In genomic region chr11:60905551-60906113, GRCh38 we compare ENCODE assay signal across 8 cellular contexts. TPM values are rescaled to one million over a fixed set of nuclear protein-coding genes. Genes with fewer than 3 reads are reported as not detected.
DNase-seq lines count a peak whose midpoint lies in the region; ATAC-seq and TF ChIP-seq lines count a peak whose summit lies in the region.

No MANE protein-coding gene starts in this region.

- H3K36me3 ChIP-seq in CD4-positive, CD25-positive, alpha-beta regulatory T cell (ENCODE audit: control insufficient read depth, insufficient read depth, low read length): peaks cover 33% of the 10 kb centered on the region
- H3K36me3 ChIP-seq in HUES64 (ENCODE audit: insufficient read depth, low read length) (peaks cover 39% of the 10 kb centered on the region), left ventricle myocardium inferior (peaks cover 32% of the 10 kb centered on the region), sigmoid colon (peaks cover 14 to 29% (median 21%) of the 10 kb centered on the region in 4 donors)

- 14% methylated on average over 16 of the region's 16 CpGs for WGBS in HUES64
- 1 to 5% methylated on average over 16 of the region's 16 CpGs for WGBS in sigmoid colon, 2 donors

- peaks cover 14% of the 10 kb centered on the region for H3K36me3 Mint-ChIP-seq in CD4-positive, CD25-positive, alpha-beta regulatory T cell
- H3K36me3 Mint-ChIP-seq in activated T-helper 1 cell treated with anti-CD3 and anti-CD28 coated beads, Interleukin-12 subunit alpha, Interleukin-12 subunit beta, Interleukin-2, Interleukin-4 antibody, amounts not matched to agents 30 ng/mL and 10 ng/mL and 1 ng/mL, durations not matched to agents 14 hours and 24 hours and 36 hours (ENCODE audit: low read depth): peaks cover 26% of the 10 kb centered on the region

- peak in 1 of 3 donors; percentile 50 for DNase-seq in CD4-positive, CD25-positive, alpha-beta regulatory T cell
- no peak for DNase-seq in activated T-helper 1 cell treated with anti-CD3 and anti-CD28 coated beads, Interleukin-12 subunit alpha, Interleukin-12 subunit beta, Interleukin-2, Interleukin-4 antibody, amounts not matched to agents 30 ng/mL and 10 ng/mL and 1 ng/mL, durations not matched to agents 14 hours and 24 hours and 36 hours (ENCODE audit: low spot score)
- DNase-seq in left ventricle myocardium inferior (no peak), sigmoid colon (peak; percentile 58), sciatic nerve (ENCODE audit: low spot score) (no peak), GM13977 (ENCODE audit: low spot score) (no peak)

- TF ChIP-seq CTCF in left ventricle myocardium inferior (IDR thresholded peaks at IDR 0.05; ENCODE audit: borderline replicate concordance) (no peak), sigmoid colon (IDR thresholded peaks at IDR 0.05) (no peak), GM13977 (IDR thresholded peaks at IDR 0.05; ENCODE audit: extremely low read depth, insufficient read depth, missing control alignments) (no peak)

- intact Hi-C loops in activated T-helper 1 cell treated with anti-CD3 and anti-CD28 coated beads, Interleukin-12 subunit alpha, Interleukin-12 subunit beta, Interleukin-2, Interleukin-4 antibody, amounts not matched to agents 30 ng/mL and 10 ng/mL and 1 ng/mL, durations not matched to agents 14 hours and 24 hours and 36 hours (cut with micrococcal nuclease): loop anchor here (1.0 to 2.0 kb wide), 6 partner anchors 10 to 525 kb away; partner anchors contain the start of genes DDB1, SDHAF2, TKFC and VPS37C
- intact Hi-C loops in left ventricle myocardium inferior (cut with micrococcal nuclease): no loop called here
- intact Hi-C loops in sigmoid colon (cut with DNase I): loop anchor here (2.0 to 10.0 kb wide), 2 partner anchors 63 to 429 kb away; partner anchors contain the start of genes CCDC86, DDB1 and TKFC
- intact Hi-C loops in sciatic nerve (cut with DNase I): no loop called here

- no peak for TF ChIP-seq POLR2A in sigmoid colon (IDR thresholded peaks at IDR 0.05)

- peaks cover 10% of the 10 kb centered on the region for H3K27me3 ChIP-seq in CD4-positive, CD25-positive, alpha-beta regulatory T cell (ENCODE audit: control insufficient read depth, insufficient read depth, low read length)
- H3K27me3 ChIP-seq in HUES64 (ENCODE audit: insufficient read depth, low read length) (peaks cover 24% of the 10 kb centered on the region; the same call in 1 of the 2 replicates), left ventricle myocardium inferior (ENCODE audit: low read depth) (no peaks in the 10 kb centered on the region), sigmoid colon (no peaks in the 10 kb centered on the region)

- H3K4me3 Mint-ChIP-seq in CD4-positive, CD25-positive, alpha-beta regulatory T cell: peak overlapping the region; percentile 88 to 93 (median 91)
- peak overlapping the region; percentile 90 for H3K4me3 Mint-ChIP-seq in activated T-helper 1 cell treated with anti-CD3 and anti-CD28 coated beads, Interleukin-12 subunit alpha, Interleukin-12 subunit beta, Interleukin-2, Interleukin-4 antibody, amounts not matched to agents 30 ng/mL and 10 ng/mL and 1 ng/mL, durations not matched to agents 14 hours and 24 hours and 36 hours

- peak overlapping the region; percentile 93 for H3K9ac ChIP-seq in HUES64 (ENCODE audit: low read depth, low read length)

- peak overlapping the region; percentile 90 to 97 (median 93) for H3K27ac Mint-ChIP-seq in CD4-positive, CD25-positive, alpha-beta regulatory T cell
- H3K27ac Mint-ChIP-seq in activated T-helper 1 cell treated with anti-CD3 and anti-CD28 coated beads, Interleukin-12 subunit alpha, Interleukin-12 subunit beta, Interleukin-2, Interleukin-4 antibody, amounts not matched to agents 30 ng/mL and 10 ng/mL and 1 ng/mL, durations not matched to agents 14 hours and 24 hours and 36 hours: peak overlapping the region; percentile 90

- peaks cover 0 to 2% (median 0%) of the 10 kb centered on the region in 7 donors for H3K9me3 Mint-ChIP-seq in CD4-positive, CD25-positive, alpha-beta regulatory T cell
- H3K9me3 Mint-ChIP-seq in activated T-helper 1 cell treated with anti-CD3 and anti-CD28 coated beads, Interleukin-12 subunit alpha, Interleukin-12 subunit beta, Interleukin-2, Interleukin-4 antibody, amounts not matched to agents 30 ng/mL and 10 ng/mL and 1 ng/mL, durations not matched to agents 14 hours and 24 hours and 36 hours: no peaks in the 10 kb centered on the region

- H3K4me1 Mint-ChIP-seq in CD4-positive, CD25-positive, alpha-beta regulatory T cell: peaks cover 15 to 50% (median 32%) of the 10 kb centered on the region in 4 donors
- peaks cover 33% of the 10 kb centered on the region for H3K4me1 Mint-ChIP-seq in activated T-helper 1 cell treated with anti-CD3 and anti-CD28 coated beads, Interleukin-12 subunit alpha, Interleukin-12 subunit beta, Interleukin-2, Interleukin-4 antibody, amounts not matched to agents 30 ng/mL and 10 ng/mL and 1 ng/mL, durations not matched to agents 14 hours and 24 hours and 36 hours (ENCODE audit: low read depth)

- ATAC-seq in CD4-positive, CD25-positive, alpha-beta regulatory T cell (ENCODE audit: low read depth in 2 of 2): peak in 1 of 2 donors; percentile 14
- ATAC-seq in sciatic nerve: no peak
- ATAC-seq in GM21529 (IDR thresholded peaks at IDR 0.05; ENCODE audit: unreplicated experiment): no peak

- H3K27ac ChIP-seq in CD4-positive, CD25-positive, alpha-beta regulatory T cell (ENCODE audit: insufficient read depth, low read length, poor library complexity, severe bottlenecking): peak overlapping the region; percentile 91
- H3K27ac ChIP-seq in HUES64 (ENCODE audit: low read depth, low read length): peak overlapping the region; percentile 97
- H3K27ac ChIP-seq in left ventricle myocardium inferior (replicated peaks): peak overlapping the region; percentile 94
- peak overlapping the region; percentile 97 to 100 (median 98) for H3K27ac ChIP-seq in sigmoid colon

- H3K9me3 ChIP-seq in CD4-positive, CD25-positive, alpha-beta regulatory T cell (ENCODE audit: control insufficient read depth in 2 of 2, low read length in 2 of 2): no peaks in the 10 kb centered on the region
- H3K9me3 ChIP-seq in HUES64 (ENCODE audit: insufficient read depth, low read depth, low read length): no peaks in the 10 kb centered on the region
- H3K9me3 ChIP-seq in left ventricle myocardium inferior (replicated peaks): no peaks in the 10 kb centered on the region
- no peaks in the 10 kb centered on the region for H3K9me3 ChIP-seq in sigmoid colon

- no peak for TF ChIP-seq EP300 in sigmoid colon (IDR thresholded peaks at IDR 0.05)

- peaks cover 10% of the 10 kb centered on the region for H3K27me3 Mint-ChIP-seq in CD4-positive, CD25-positive, alpha-beta regulatory T cell
- H3K27me3 Mint-ChIP-seq in activated T-helper 1 cell treated with anti-CD3 and anti-CD28 coated beads, Interleukin-12 subunit alpha, Interleukin-12 subunit beta, Interleukin-2, Interleukin-4 antibody, amounts not matched to agents 30 ng/mL and 10 ng/mL and 1 ng/mL, durations not matched to agents 14 hours and 24 hours and 36 hours (ENCODE audit: insufficient read depth): peaks cover 11% of the 10 kb centered on the region

- in situ Hi-C loops in GM13977 (cut with MboI; ENCODE audit: low pct_unique_long_range_greater_than_20kb, low sequenced_read_pairs, unreplicated experiment): no loop called here

- H3K4me3 ChIP-seq in CD4-positive, CD25-positive, alpha-beta regulatory T cell (ENCODE audit: low read depth, low read length): peak overlapping the region; percentile 84
- peak overlapping the region; percentile 95 for H3K4me3 ChIP-seq in HUES64 (ENCODE audit: low read length)
- peak overlapping the region; percentile 90 for H3K4me3 ChIP-seq in left ventricle myocardium inferior
- H3K4me3 ChIP-seq in sigmoid colon: peak overlapping the region; percentile 89 to 99 (median 95)

- peaks cover 34% of the 10 kb centered on the region for H3K4me1 ChIP-seq in CD4-positive, CD25-positive, alpha-beta regulatory T cell (ENCODE audit: control insufficient read depth, insufficient read depth, low read length, poor library complexity, severe bottlenecking)
- H3K4me1 ChIP-seq in HUES64 (ENCODE audit: insufficient read depth, low read length) (peaks cover 8% of the 10 kb centered on the region), left ventricle myocardium inferior (peaks cover 49% of the 10 kb centered on the region), sigmoid colon (peaks cover 0 to 29% (median 24%) of the 10 kb centered on the region in 4 donors)

RNA-seq across cellular contexts. Expression of gene PRPF19, which starts 0.8 kb away (rescaled TPM):
- total RNA-seq in CD4-positive, CD25-positive, alpha-beta regulatory T cell: 67.6 TPM
- polyA plus RNA-seq in CD4-positive, CD25-positive, alpha-beta regulatory T cell: 10 to 100 TPM; 13.6 to 17.4 (median 13.9) TPM
- polyA plus RNA-seq in HUES64 (2013, experiment 1 of 2): 121 TPM
- 102 TPM for polyA plus RNA-seq in HUES64 (2013, experiment 2 of 2)
- 221 and 222 TPM in 2 replicates for total RNA-seq in activated T-helper 1 cell treated with anti-CD3 and anti-CD28 coated beads, Interleukin-12 subunit alpha, Interleukin-12 subunit beta, Interleukin-2, Interleukin-4 antibody, amounts not matched to agents 30 ng/mL and 10 ng/mL and 1 ng/mL, durations not matched to agents 14 hours and 24 hours and 36 hours
- total RNA-seq in left ventricle myocardium inferior (36.5 TPM), sigmoid colon (10 to 100 TPM; 37.1 to 52.5 (median 38.9) TPM), sciatic nerve (50.7 TPM)
- polyA plus RNA-seq in sigmoid colon: 10 to 100 TPM; 41.2 to 92.3 (median 42.0) TPM

RNA-seq across cellular contexts. Expression of gene TMEM109, which starts 8.3 kb away (rescaled TPM):
- total RNA-seq in CD4-positive, CD25-positive, alpha-beta regulatory T cell: 49.9 TPM
- polyA plus RNA-seq in CD4-positive, CD25-positive, alpha-beta regulatory T cell: 100 to 1,000 TPM; 188 to 215 (median 198) TPM
- polyA plus RNA-seq in HUES64 (2013, experiment 1 of 2): 46.1 TPM
- polyA plus RNA-seq in HUES64 (2013, experiment 2 of 2): 48.6 TPM
- total RNA-seq in activated T-helper 1 cell treated with anti-CD3 and anti-CD28 coated beads, Interleukin-12 subunit alpha, Interleukin-12 subunit beta, Interleukin-2, Interleukin-4 antibody, amounts not matched to agents 30 ng/mL and 10 ng/mL and 1 ng/mL, durations not matched to agents 14 hours and 24 hours and 36 hours: 138 and 143 TPM in 2 replicates
- total RNA-seq in left ventricle myocardium inferior: 86.7 TPM
- 100 to 1,000 TPM in 2 of 4 donors, 10 to 100 TPM in 2; 86.2 to 115 (median 98.4) TPM for total RNA-seq in sigmoid colon
- polyA plus RNA-seq in sigmoid colon: 10 to 100 TPM; 16.2 to 57.7 (median 17.3) TPM
- total RNA-seq in sciatic nerve: 128 TPM

RNA-seq across cellular contexts. Expression of gene TMEM132A, which starts 18.6 kb away (rescaled TPM):
- total RNA-seq in CD4-positive, CD25-positive, alpha-beta regulatory T cell: not detected
- polyA plus RNA-seq in CD4-positive, CD25-positive, alpha-beta regulatory T cell: not detected
- polyA plus RNA-seq in HUES64 (2013, experiment 1 of 2): 73.4 TPM
- polyA plus RNA-seq in HUES64 (2013, experiment 2 of 2): 73.1 TPM
- 2.4 and 3.2 TPM in 2 replicates for total RNA-seq in activated T-helper 1 cell treated with anti-CD3 and anti-CD28 coated beads, Interleukin-12 subunit alpha, Interleukin-12 subunit beta, Interleukin-2, Interleukin-4 antibody, amounts not matched to agents 30 ng/mL and 10 ng/mL and 1 ng/mL, durations not matched to agents 14 hours and 24 hours and 36 hours
- 6.4 TPM for total RNA-seq in left ventricle myocardium inferior
- 10 to 100 TPM in 1 of 4 donors, 1 to 10 TPM in 2, under 1 TPM in 1; 0.49 to 17.4 (median 2.9) TPM for total RNA-seq in sigmoid colon
- 1 to 10 TPM in 2 of 3 donors, under 1 TPM in 1; 0.60 to 8.5 (median 2.3) TPM for polyA plus RNA-seq in sigmoid colon
- 34.2 TPM for total RNA-seq in sciatic nerve

RNA-seq across cellular contexts. Expression of gene ZP1, which starts 38.3 kb away (rescaled TPM):
- not detected for total RNA-seq in CD4-positive, CD25-positive, alpha-beta regulatory T cell
- polyA plus RNA-seq in CD4-positive, CD25-positive, alpha-beta regulatory T cell: not detected
- polyA plus RNA-seq in HUES64 (2013, experiment 1 of 2): not detected
- polyA plus RNA-seq in HUES64 (2013, experiment 2 of 2): not detected
- total RNA-seq in activated T-helper 1 cell treated with anti-CD3 and anti-CD28 coated beads, Interleukin-12 subunit alpha, Interleukin-12 subunit beta, Interleukin-2, Interleukin-4 antibody, amounts not matched to agents 30 ng/mL and 10 ng/mL and 1 ng/mL, durations not matched to agents 14 hours and 24 hours and 36 hours: not detected in 2 replicates
- total RNA-seq in left ventricle myocardium inferior (not detected), sigmoid colon (not detected), sciatic nerve (0.85 TPM)
- polyA plus RNA-seq in sigmoid colon: under 1 TPM in 1 of 3 donors, not detected in 2; 0.15 TPM

RNA-seq across cellular contexts. Expression of gene SLC15A3, which starts 46.3 kb away (rescaled TPM):
- 1.0 TPM for total RNA-seq in CD4-positive, CD25-positive, alpha-beta regulatory T cell
- under 1 TPM in 1 of 4 donors, not detected in 3; 0.43 TPM for polyA plus RNA-seq in CD4-positive, CD25-positive, alpha-beta regulatory T cell
- 15.9 TPM for polyA plus RNA-seq in HUES64 (2013, experiment 1 of 2)
- 19.1 TPM for polyA plus RNA-seq in HUES64 (2013, experiment 2 of 2)
- 1.7 and 2.0 TPM in 2 replicates for total RNA-seq in activated T-helper 1 cell treated with anti-CD3 and anti-CD28 coated beads, Interleukin-12 subunit alpha, Interleukin-12 subunit beta, Interleukin-2, Interleukin-4 antibody, amounts not matched to agents 30 ng/mL and 10 ng/mL and 1 ng/mL, durations not matched to agents 14 hours and 24 hours and 36 hours
- total RNA-seq in left ventricle myocardium inferior (15.4 TPM), sigmoid colon (10 to 100 TPM; 12.8 to 43.9 (median 28.6) TPM), sciatic nerve (49.4 TPM)
- 10 to 100 TPM; 13.8 to 32.0 (median 21.3) TPM for polyA plus RNA-seq in sigmoid colon

Comparison
In these comparisons a context has a peak if more than half of its experiments do, and no peak if none do; other contexts are left out.
1. intact Hi-C loops: an anchor here in activated T-helper 1 cell treated with anti-CD3 and anti-CD28 coated beads, Interleukin-12 subunit alpha, Interleukin-12 subunit beta, Interleukin-2, Interleukin-4 antibody, amounts not matched to agents 30 ng/mL and 10 ng/mL and 1 ng/mL, durations not matched to agents 14 hours and 24 hours and 36 hours (1.0 to 2.0 kb wide) and sigmoid colon (2.0 to 10.0 kb wide); none called in left ventricle myocardium inferior and sciatic nerve.